In the genomic region with DNA sequence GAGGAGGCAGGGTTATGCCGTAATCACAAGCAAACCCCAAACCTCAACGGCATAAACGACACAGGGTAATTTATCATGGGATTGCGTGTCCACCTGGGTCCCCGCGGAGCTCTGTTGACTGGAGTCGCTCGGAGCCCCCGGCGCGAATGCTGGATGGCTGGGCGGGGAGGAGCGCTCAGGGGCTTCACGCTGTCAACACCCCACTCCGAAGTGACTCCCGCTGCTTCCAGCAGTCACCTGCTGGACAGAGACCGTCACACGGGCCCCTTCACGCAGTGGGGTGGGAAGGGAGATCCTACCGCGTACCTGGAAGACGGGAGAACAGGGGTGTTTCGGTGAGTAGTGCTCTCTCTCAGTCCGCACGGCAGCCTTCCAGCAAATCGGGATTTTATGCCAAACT, we compare ENCODE assay signal across 8 cellular contexts. TPM values are rescaled to one million over a fixed set of nuclear protein-coding genes. Genes with fewer than 3 reads are reported as not detected.
"Had no signal": no experiment of that assay in that cellular context is flagged by ENCODE, and none has a peak within 500 bp of the region (broad histone marks: within the 10 kb centered on the region; RNA-seq: fewer than 3 reads in every experiment).

No MANE protein-coding gene starts in this region.

- DNase-seq: GDM1, GF-D8 had no signal

- ATAC-seq: GM12878 had no signal

- H3K4me3 ChIP-seq: GM12878 had no signal

- FAIRE-seq: G401.6, GM12878, GM12891, GM12892, GM18507, GM19239 had no signal

RNA-seq across cellular contexts. Expression of gene GALNT9, which starts 4.4 kb away (rescaled TPM):
- total RNA-seq: GM12878 had no signal
